Comparison of ENCODE assay signal across 8 cellular contexts in genomic region chr21:37563641-37564340, GRCh38.
A peak's percentile ranks its signal among the peaks of the same experiment; 100 is the strongest.
DNase-seq lines count a peak whose midpoint lies in the region; ATAC-seq lines count a peak whose summit lies in the region.

No MANE protein-coding gene starts in this region.

- peaks cover 3% of the 10 kb centered on the region for H3K9me3 Mint-ChIP-seq in memory B cell

- H3K36me3 Mint-ChIP-seq in memory B cell = peaks cover 1% of the 10 kb centered on the region

- H3K27ac Mint-ChIP-seq in memory B cell = peak overlapping the region; percentile 97

- H3K4me3 Mint-ChIP-seq in memory B cell = peak overlapping the region; percentile 98

- ATAC-seq in GM19467 (IDR thresholded peaks at IDR 0.05; ENCODE audit: unreplicated experiment) (peak; percentile 88), memory B cell (ENCODE audit: low read depth) (peak; percentile 93)

- peaks cover 14% of the 10 kb centered on the region for H3K4me1 Mint-ChIP-seq in memory B cell

- peak; percentile 73 for DNase-seq in COLO829 (ENCODE audit: low spot score)
- DNase-seq in HPDE6-E6E7 (ENCODE audit: extremely low spot score) = peak; percentile 91
- DNase-seq in NCI-H82 treated with DMSO at 0.1 percent for 48 hours (lab: John Stamatoyannopoulos, UW; ENCODE audit: unreplicated experiment) = peak; percentile 82
- peak; percentile 95 for DNase-seq in activated CD8-positive, alpha-beta memory T cell treated with anti-CD3 and anti-CD28 coated beads for 24 hours
- peak; percentile 77 for DNase-seq in effector CD8-positive, alpha-beta T cell (lab: John Stamatoyannopoulos, UW)
- DNase-seq in memory B cell (ENCODE audit: low spot score in 2 of 2) = peak; percentile 82 to 83
- DNase-seq in stimulated activated CD8-positive, alpha-beta memory T cell treated with anti-CD3 and anti-CD28 coated beads, Interleukin-15, amount 100 ng/mL, for 1 hour (ENCODE audit: low read depth) = peak; percentile 79

- H3K27me3 Mint-ChIP-seq in memory B cell = no peaks in the 10 kb centered on the region

Comparison
In these comparisons a context has a peak if more than half of its experiments do, and no peak if none do; other contexts are left out.
1. Peak in every context shown above with its lines: DNase-seq and ATAC-seq.